In genomic region chr13:26847281-26847680, GRCh38 we compare ENCODE assay signal across 23 cellular contexts.
"Had no signal": no experiment of that assay in that cellular context is flagged by ENCODE, and none has a peak within 500 bp of the region (broad histone marks: within the 10 kb centered on the region; RNA-seq: fewer than 3 reads in every experiment).

No MANE protein-coding gene starts in this region.

- DNase-seq: activated CD4-positive, alpha-beta T cell treated with anti-CD3 and anti-CD28 coated beads for 1 hour; activated CD4-positive, alpha-beta T cell treated with anti-CD3 and anti-CD28 coated beads, Interleukin-2, amount 50 U/mL, for 1 hour; activated CD8-positive, alpha-beta T cell treated with anti-CD3 and anti-CD28 coated beads, Interleukin-2, amount 10 ng/mL, durations not matched to agents 7 days and 5 days; aorta; foreskin melanocyte; hippocampal formation; immature natural killer cell; naive thymus-derived CD4-positive, alpha-beta T cell; retina; sigmoid colon; stimulated activated CD4-positive, alpha-beta T cell treated with anti-CD3 and anti-CD28 coated beads, Interleukin-2, amount 100 ng/mL, for 48 hours; stimulated activated CD8-positive, alpha-beta memory T cell treated with anti-CD3 and anti-CD28 coated beads, Interleukin-4, amount 100 ng/mL, for 48 hours; stimulated activated naive B cell treated with anti-CD40 and anti-IgM and Interleukin-4, amounts not matched to agents 10 μg/mL and 1 μg/mL and 100 μg/mL, for 72 hours; testis; trophoblast cell; uterus; WERI-Rb-1 had no signal

- H3K27me3 Mint-ChIP-seq: progenitor cell of endocrine pancreas had no signal

- H3K27me3 ChIP-seq: testis, uterus had no signal

- H3K4me1 ChIP-seq: testis, uterus had no signal

- H3K4me3 ChIP-seq: lung, sigmoid colon, testis, uterus had no signal

- H3K4me3 Mint-ChIP-seq: activated CD8-positive, alpha-beta T cell treated with anti-CD3 and anti-CD28 coated beads, Interleukin-2, amount 10 ng/mL, durations not matched to agents 7 days and 5 days; activated T-helper 17 cell treated with anti-CD3 and anti-CD28 coated beads, Interleukin-2, amount 50 U/mL, for 72 hours; brain; immature natural killer cell; naive thymus-derived CD4-positive, alpha-beta T cell; stimulated activated naive B cell treated with anti-CD40 and anti-IgM and Interleukin-4, amounts not matched to agents 10 μg/mL and 1 μg/mL and 100 μg/mL, for 72 hours had no signal

- H3K27ac ChIP-seq: sigmoid colon, testis, uterus, WERI-Rb-1 had no signal

- H3K27ac Mint-ChIP-seq: activated CD8-positive, alpha-beta T cell treated with anti-CD3 and anti-CD28 coated beads, Interleukin-2, amount 10 ng/mL, durations not matched to agents 7 days and 5 days; activated naive CD4-positive, alpha-beta T cell treated with anti-CD3 and anti-CD28 coated beads, Interleukin-2, amount 50 U/mL, for 72 hours; activated T-helper 17 cell treated with anti-CD3 and anti-CD28 coated beads, Interleukin-2, amount 50 U/mL, for 72 hours; brain; immature natural killer cell; naive thymus-derived CD4-positive, alpha-beta T cell; progenitor cell of endocrine pancreas; stimulated activated naive B cell treated with anti-CD40 and anti-IgM and Interleukin-4, amounts not matched to agents 10 μg/mL and 1 μg/mL and 100 μg/mL, for 72 hours had no signal

- H3K36me3 ChIP-seq: sigmoid colon, uterus, WERI-Rb-1 had no signal

- H3K4me1 Mint-ChIP-seq: activated T-helper 17 cell treated with anti-CD3 and anti-CD28 coated beads, Interleukin-2, amount 50 U/mL, for 72 hours; immature natural killer cell; naive thymus-derived CD4-positive, alpha-beta T cell; stimulated activated naive B cell treated with anti-CD40 and anti-IgM and Interleukin-4, amounts not matched to agents 10 μg/mL and 1 μg/mL and 100 μg/mL, for 72 hours had no signal

- H3K9me3 Mint-ChIP-seq: activated T-helper 17 cell treated with anti-CD3 and anti-CD28 coated beads, Interleukin-2, amount 50 U/mL, for 72 hours had no signal

- ATAC-seq: activated CD8-positive, alpha-beta T cell treated with anti-CD3 and anti-CD28 coated beads, Interleukin-2, amount 10 ng/mL, durations not matched to agents 7 days and 5 days; activated naive CD4-positive, alpha-beta T cell treated with anti-CD3 and anti-CD28 coated beads, Interleukin-2, amount 50 U/mL, for 72 hours; activated T-helper 17 cell treated with anti-CD3 and anti-CD28 coated beads, Interleukin-2, amount 50 U/mL, for 72 hours; left lobe of liver; naive thymus-derived CD4-positive, alpha-beta T cell; stimulated activated naive B cell treated with anti-CD40 and anti-IgM and Interleukin-4, amounts not matched to agents 10 μg/mL and 1 μg/mL and 100 μg/mL, for 72 hours had no signal

- H3K36me3 Mint-ChIP-seq: activated naive CD4-positive, alpha-beta T cell treated with anti-CD3 and anti-CD28 coated beads, Interleukin-2, amount 50 U/mL, for 72 hours; brain; immature natural killer cell; naive thymus-derived CD4-positive, alpha-beta T cell had no signal
